4 cellular contexts compared by ENCODE assay signal in the genomic region with DNA sequence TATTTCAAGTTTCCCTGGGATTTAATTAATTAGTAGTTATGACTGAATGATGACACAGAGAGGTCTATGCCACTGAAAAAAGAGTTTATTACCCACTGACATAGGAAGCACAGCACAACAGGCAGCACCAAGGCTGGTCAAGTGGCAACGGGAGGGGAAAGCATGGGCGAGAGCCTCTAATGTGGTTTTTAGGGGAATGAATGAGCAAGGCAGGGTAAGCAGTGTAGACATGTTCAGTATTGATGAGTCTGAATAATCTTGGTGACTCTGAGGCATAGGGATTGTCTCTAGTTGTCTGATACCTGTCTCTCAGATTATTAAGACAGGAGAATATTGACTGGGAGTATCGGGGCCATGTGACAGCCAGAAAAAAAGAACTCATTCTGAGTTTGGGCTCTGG.
"Had no signal": no experiment of that assay in that cellular context is flagged by ENCODE, and none has a peak within 500 bp of the region (broad histone marks: within the 10 kb centered on the region; RNA-seq: fewer than 3 reads in every experiment).

No MANE protein-coding gene starts in this region.

- ATAC-seq: HepG2, K562 had no signal

- H3K4me3 Mint-ChIP-seq: IgD-negative memory B cell had no signal

- DNase-seq: IMR-90 had no signal

- H3K9me3 Mint-ChIP-seq: IgD-negative memory B cell had no signal

- H3K36me3 Mint-ChIP-seq: IgD-negative memory B cell had no signal

- H3K27ac Mint-ChIP-seq: IgD-negative memory B cell had no signal
